ENCODE assay signal across 9 cellular contexts in the genomic region with DNA sequence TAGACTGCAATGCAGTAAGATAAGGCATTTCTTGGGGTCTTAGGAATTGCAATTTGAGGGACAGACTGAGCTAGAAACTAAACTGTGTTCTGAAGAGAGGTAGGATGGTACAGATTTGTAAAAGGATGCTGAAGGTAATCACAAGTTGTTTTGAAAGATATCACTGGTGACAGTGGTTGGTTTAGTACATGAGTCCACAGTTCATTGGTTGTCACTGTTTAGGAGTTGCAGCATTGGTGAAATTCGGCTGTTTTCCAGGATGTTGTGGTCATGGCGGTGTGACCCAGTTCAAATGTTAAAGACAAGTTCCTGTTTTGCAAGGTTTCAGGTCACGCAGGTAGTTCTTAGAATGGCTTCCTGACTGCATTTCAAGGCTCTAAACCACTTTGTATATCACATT.
A peak's percentile ranks its signal among the peaks of the same experiment; 100 is the strongest.
DNase-seq lines count a peak whose midpoint lies in the region; ATAC-seq and TF ChIP-seq lines count a peak whose summit lies in the region.
"Had no signal": no experiment of that assay in that cellular context is flagged by ENCODE, and none has a peak within 500 bp of the region (broad histone marks: within the 10 kb centered on the region; RNA-seq: fewer than 3 reads in every experiment).

No MANE protein-coding gene starts in this region.

- no peak for TF ChIP-seq CTCF in sigmoid colon (IDR thresholded peaks at IDR 0.05)

- H2BK12ac ChIP-seq in trophoblast cell (ENCODE audit: low read length), result no peak overlapping the region

- no peak for TF ChIP-seq EP300 in sigmoid colon (IDR thresholded peaks at IDR 0.05)

- intact Hi-C loops in CD4-positive, alpha-beta memory T cell (cut with micrococcal nuclease), result loop anchor here (1.0 to 10.0 kb wide), 7 partner anchors 21 to 674 kb away; partner anchors contain the start of gene RGS2
- intact Hi-C loops in activated T-helper 1 cell treated with anti-CD3 and anti-CD28 coated beads, Interleukin-12 subunit alpha, Interleukin-12 subunit beta, Interleukin-2, Interleukin-4 antibody, amounts not matched to agents 30 ng/mL and 10 ng/mL and 1 ng/mL, durations not matched to agents 14 hours and 24 hours and 36 hours (cut with micrococcal nuclease), result loop anchor here (1.0 to 2.0 kb wide), 5 partner anchors 21 to 90 kb away; no protein-coding TSS in a partner anchor
- intact Hi-C loops in sigmoid colon (cut with DNase I), result no loop called here

- no peak overlapping the region for H3K14ac ChIP-seq in trophoblast cell (ENCODE audit: low read length)

- H4K91ac ChIP-seq in trophoblast cell (ENCODE audit: low read depth, low read length), result no peak overlapping the region

- in situ Hi-C loops in GM23248 (cut with MboI), result no loop called here

- H3K4me1 Mint-ChIP-seq in CD4-positive, alpha-beta memory T cell, result peaks cover 42 to 75% (median 47%) of the 10 kb centered on the region in 4 donors
- H3K4me1 Mint-ChIP-seq in activated T-helper 1 cell treated with anti-CD3 and anti-CD28 coated beads, Interleukin-12 subunit alpha, Interleukin-12 subunit beta, Interleukin-2, Interleukin-4 antibody, amounts not matched to agents 30 ng/mL and 10 ng/mL and 1 ng/mL, durations not matched to agents 14 hours and 24 hours and 36 hours (ENCODE audit: low read depth), result peaks cover 78% of the 10 kb centered on the region
- H3K4me1 Mint-ChIP-seq: nephron had no signal

- peak overlapping the region in 7 of 8 donors; percentile 37 to 79 (median 65) for H3K4me3 Mint-ChIP-seq in CD4-positive, alpha-beta memory T cell
- peak overlapping the region; percentile 30 for H3K4me3 Mint-ChIP-seq in activated T-helper 1 cell treated with anti-CD3 and anti-CD28 coated beads, Interleukin-12 subunit alpha, Interleukin-12 subunit beta, Interleukin-2, Interleukin-4 antibody, amounts not matched to agents 30 ng/mL and 10 ng/mL and 1 ng/mL, durations not matched to agents 14 hours and 24 hours and 36 hours
- H3K4me3 Mint-ChIP-seq: nephron had no signal

- no peak overlapping the region for H2BK5ac ChIP-seq in trophoblast cell (ENCODE audit: low read depth, low read length, poor library complexity)

- CTCF ChIA-PET in CD4-positive, alpha-beta memory T cell (lab: Charles Lee; ENCODE audit: partially characterized antibody), result interaction anchor here (1.1 to 1.6 kb wide), 6 partner anchors 14 to 61 kb away, joined by 3 to 15 read pairs (median 4); no protein-coding TSS in a partner anchor

- peak overlapping the region; percentile 68 for H3K27ac ChIP-seq in CD4-positive, alpha-beta memory T cell (ENCODE audit: low read depth, low read length)
- H3K27ac ChIP-seq in sigmoid colon (no peak overlapping the region), trophoblast cell (ENCODE audit: low read depth, low read length) (no peak overlapping the region), GM23248 (no peak overlapping the region)

- H4K20me1 ChIP-seq in GM23248 (ENCODE audit: insufficient read depth), result no peaks in the 10 kb centered on the region

- H3K4ac ChIP-seq in trophoblast cell (ENCODE audit: low read depth, low read length), result no peak overlapping the region

- H2BK120ac ChIP-seq in trophoblast cell (ENCODE audit: insufficient read depth, low read length, poor library complexity), result no peak overlapping the region

- no peaks in the 10 kb centered on the region for H3F3A ChIP-seq in GM23248 (ENCODE audit: insufficient read depth)

- H3K4me1 ChIP-seq in CD4-positive, alpha-beta memory T cell (ENCODE audit: insufficient read depth, low read length), result peaks cover 70% of the 10 kb centered on the region
- H3K4me1 ChIP-seq in sigmoid colon (no peaks in the 10 kb centered on the region), trophoblast cell (ENCODE audit: control insufficient read depth in 1 of 2, insufficient read depth in 2 of 2, low read length in 2 of 2) (no peaks in the 10 kb centered on the region), GM23248 (ENCODE audit: insufficient read depth) (no peaks in the 10 kb centered on the region)

- H3K23ac ChIP-seq in trophoblast cell (ENCODE audit: low read length), result no peak overlapping the region

- no peaks in the 10 kb centered on the region for H3K79me1 ChIP-seq in trophoblast cell (ENCODE audit: low read length)

- no peak overlapping the region for H3K4me2 ChIP-seq in trophoblast cell (ENCODE audit: low read length)
- H3K4me2 ChIP-seq in GM23248 (ENCODE audit: unreplicated experiment), result no peak overlapping the region

- ATAC-seq in GM21529 (IDR thresholded peaks at IDR 0.05; ENCODE audit: unreplicated experiment), result peak; percentile 97

- H3K9me2 ChIP-seq in GM23248 (ENCODE audit: insufficient read depth), result no peaks in the 10 kb centered on the region

- WGBS in sigmoid colon, 2 donors, result 55 to 87% methylated on average over 3 of the region's 3 CpGs
- WGBS in trophoblast cell (ENCODE audit: extremely low coverage, insufficient coverage, insufficient read length), result no CpG with 5 or more reads among the region's 3 CpGs
- 23 to 45% methylated on average over 3 of the region's 3 CpGs for WGBS in GM23248 (ENCODE audit: low coverage in 1 of 2, low lambda C conversion rate in 2 of 2, missing lambda C conversion rate in 2 of 2), 2 experiments

- H2AFZ ChIP-seq in trophoblast cell (ENCODE audit: insufficient read depth, low read length, poor library complexity), result no peak overlapping the region
- no peak overlapping the region for H2AFZ ChIP-seq in GM23248

- TF ChIP-seq POLR2A in sigmoid colon (IDR thresholded peaks at IDR 0.05), result no peak

- H3K36me3 ChIP-seq in CD4-positive, alpha-beta memory T cell (ENCODE audit: insufficient read depth, low read length), result no peaks in the 10 kb centered on the region
- no peaks in the 10 kb centered on the region for H3K36me3 ChIP-seq in sigmoid colon
- H3K36me3 ChIP-seq in trophoblast cell (ENCODE audit: control insufficient read depth in 1 of 2, insufficient read depth in 2 of 2, low read length in 2 of 2), result no peaks in the 10 kb centered on the region
- no peaks in the 10 kb centered on the region for H3K36me3 ChIP-seq in GM23248 (ENCODE audit: low read depth)

- H3K27ac Mint-ChIP-seq in CD4-positive, alpha-beta memory T cell, result peak overlapping the region; percentile 86 to 98 (median 96)
- H3K27ac Mint-ChIP-seq in activated T-helper 1 cell treated with anti-CD3 and anti-CD28 coated beads, Interleukin-12 subunit alpha, Interleukin-12 subunit beta, Interleukin-2, Interleukin-4 antibody, amounts not matched to agents 30 ng/mL and 10 ng/mL and 1 ng/mL, durations not matched to agents 14 hours and 24 hours and 36 hours, result peak overlapping the region; percentile 86
- H3K27ac Mint-ChIP-seq: nephron had no signal

- no peak overlapping the region for H4K12ac ChIP-seq in trophoblast cell (ENCODE audit: low read depth, low read length)

- H2AK5ac ChIP-seq in trophoblast cell (ENCODE audit: low read length), result no peak overlapping the region

- H3K27me3 Mint-ChIP-seq in CD4-positive, alpha-beta memory T cell, result no peaks in the 10 kb centered on the region
- H3K27me3 Mint-ChIP-seq in activated T-helper 1 cell treated with anti-CD3 and anti-CD28 coated beads, Interleukin-12 subunit alpha, Interleukin-12 subunit beta, Interleukin-2, Interleukin-4 antibody, amounts not matched to agents 30 ng/mL and 10 ng/mL and 1 ng/mL, durations not matched to agents 14 hours and 24 hours and 36 hours (ENCODE audit: insufficient read depth), result no peaks in the 10 kb centered on the region

- H3K4me3 ChIP-seq in CD4-positive, alpha-beta memory T cell (ENCODE audit: low read length in 2 of 2), result no peak overlapping the region
- H3K4me3 ChIP-seq in sigmoid colon (no peak overlapping the region), trophoblast cell (ENCODE audit: low read depth, low read length) (no peak overlapping the region), GM23248 (no peak overlapping the region)

- H3K9me3 ChIP-seq in CD4-positive, alpha-beta memory T cell (ENCODE audit: control insufficient read depth in 1 of 2, low read length in 2 of 2), result no peaks in the 10 kb centered on the region
- no peaks in the 10 kb centered on the region for H3K9me3 ChIP-seq in sigmoid colon
- H3K9me3 ChIP-seq in trophoblast cell (ENCODE audit: insufficient read depth, low read depth, low read length), result no peaks in the 10 kb centered on the region
- H3K9me3 ChIP-seq in GM23248 (ENCODE audit: low read depth), result no peaks in the 10 kb centered on the region

- H3K27me3 ChIP-seq in CD4-positive, alpha-beta memory T cell (ENCODE audit: insufficient read depth, low read length), result no peaks in the 10 kb centered on the region
- no peaks in the 10 kb centered on the region for H3K27me3 ChIP-seq in sigmoid colon
- H3K27me3 ChIP-seq in trophoblast cell (ENCODE audit: insufficient read depth, low read length), result no peaks in the 10 kb centered on the region
- peaks cover 8% of the 10 kb centered on the region; the same call in 1 of the 2 replicates for H3K27me3 ChIP-seq in GM23248 (replicated peaks; ENCODE audit: insufficient read depth)

- no peak overlapping the region for H3K18ac ChIP-seq in trophoblast cell (ENCODE audit: low read length)

- H4K8ac ChIP-seq in trophoblast cell (ENCODE audit: low read depth, low read length), result no peak overlapping the region

- POLR2A ChIA-PET in CD4-positive, alpha-beta memory T cell (lab: Charles Lee; ENCODE audit: partially characterized antibody), result interaction anchor here (0.5 to 13.2 kb wide), 45 partner anchors 9 to 816 kb away, joined by 3 to 411 read pairs (median 4); partner anchors contain the start of gene B3GALT2

- peak; percentile 89 to 95 (median 93) for DNase-seq in CD4-positive, alpha-beta memory T cell
- DNase-seq in M059J (ENCODE audit: low read depth) (peak; percentile 30), sigmoid colon (no peak), trophoblast cell (no peak), GM23248 (no peak)
- peak; percentile 84 for DNase-seq in activated T-helper 1 cell treated with anti-CD3 and anti-CD28 coated beads, Interleukin-12 subunit alpha, Interleukin-12 subunit beta, Interleukin-2, Interleukin-4 antibody, amounts not matched to agents 30 ng/mL and 10 ng/mL and 1 ng/mL, durations not matched to agents 14 hours and 24 hours and 36 hours (ENCODE audit: low spot score)
- DNase-seq in stimulated activated CD4-positive, alpha-beta T cell treated with anti-CD3 and anti-CD28 coated beads, TNF-alpha, amount 100 ng/mL, for 4 hours (ENCODE audit: low read depth in 3 of 3), result peak; percentile 7 to 39 (median 13)

- H3K9ac ChIP-seq in trophoblast cell (ENCODE audit: low read length), result no peak overlapping the region
- no peak overlapping the region for H3K9ac ChIP-seq in GM23248

- no peaks in the 10 kb centered on the region for H3K79me2 ChIP-seq in trophoblast cell (ENCODE audit: control insufficient read depth, insufficient read depth, low read length, poor library complexity)
- H3K79me2 ChIP-seq in GM23248 (ENCODE audit: insufficient read depth), result no peaks in the 10 kb centered on the region

- H3K36me3 Mint-ChIP-seq in CD4-positive, alpha-beta memory T cell, result peaks cover 33 to 67% of the 10 kb centered on the region in 2 donors
- H3K36me3 Mint-ChIP-seq in activated T-helper 1 cell treated with anti-CD3 and anti-CD28 coated beads, Interleukin-12 subunit alpha, Interleukin-12 subunit beta, Interleukin-2, Interleukin-4 antibody, amounts not matched to agents 30 ng/mL and 10 ng/mL and 1 ng/mL, durations not matched to agents 14 hours and 24 hours and 36 hours (ENCODE audit: low read depth), result peaks cover 55% of the 10 kb centered on the region

- peaks cover 6 to 62% (median 27%) of the 10 kb centered on the region in 8 donors for H3K9me3 Mint-ChIP-seq in CD4-positive, alpha-beta memory T cell
- peaks cover 60% of the 10 kb centered on the region for H3K9me3 Mint-ChIP-seq in activated T-helper 1 cell treated with anti-CD3 and anti-CD28 coated beads, Interleukin-12 subunit alpha, Interleukin-12 subunit beta, Interleukin-2, Interleukin-4 antibody, amounts not matched to agents 30 ng/mL and 10 ng/mL and 1 ng/mL, durations not matched to agents 14 hours and 24 hours and 36 hours
- H3K9me3 Mint-ChIP-seq: nephron had no signal

Comparison
In these comparisons a context has a peak if more than half of its experiments do, and no peak if none do; other contexts are left out.
1. DNase-seq: peak in CD4-positive, alpha-beta memory T cell (5 of 5), M059J (single experiment), activated T-helper 1 cell treated with anti-CD3 and anti-CD28 coated beads, Interleukin-12 subunit alpha, Interleukin-12 subunit beta, Interleukin-2, Interleukin-4 antibody, amounts not matched to agents 30 ng/mL and 10 ng/mL and 1 ng/mL, durations not matched to agents 14 hours and 24 hours and 36 hours (single experiment) and stimulated activated CD4-positive, alpha-beta T cell treated with anti-CD3 and anti-CD28 coated beads, TNF-alpha, amount 100 ng/mL, for 4 hours (3 of 3); none in sigmoid colon (single experiment), trophoblast cell (0 of 2) and GM23248 (single experiment).